Comparison of ENCODE assay signal across 14 cellular contexts in genomic region chr1:187689137-187689536, GRCh38.
A peak's percentile ranks its signal among the peaks of the same experiment; 100 is the strongest.
DNase-seq lines count a peak whose midpoint lies in the region; ATAC-seq and TF ChIP-seq lines count a peak whose summit lies in the region.
"Had no signal": no experiment of that assay in that cellular context is flagged by ENCODE, and none has a peak within 500 bp of the region (broad histone marks: within the 10 kb centered on the region; RNA-seq: fewer than 3 reads in every experiment).

No MANE protein-coding gene starts in this region.

- no peak overlapping the region for H3K27ac ChIP-seq in SJCRH30
- H3K27ac ChIP-seq: colonic mucosa, gastrocnemius medialis, SK-N-MC had no signal

- H3K36me3 ChIP-seq in SJCRH30 = no peaks in the 10 kb centered on the region
- H3K36me3 ChIP-seq: colonic mucosa, gastrocnemius medialis had no signal

- no peaks in the 10 kb centered on the region for H3K27me3 ChIP-seq in SJCRH30
- H3K27me3 ChIP-seq: colonic mucosa, gastrocnemius medialis had no signal

- no peaks in the 10 kb centered on the region for H3K9me3 ChIP-seq in SJCRH30 (replicated peaks)
- H3K9me3 ChIP-seq: Caco-2, colonic mucosa, gastrocnemius medialis had no signal

- in situ Hi-C loops in G401 (cut with HindIII; ENCODE audit: low sequenced_read_pairs) = no loop called here

- peaks cover 4 to 7% of the 10 kb centered on the region in 2 donors for H3K9me3 Mint-ChIP-seq in activated naive CD4-positive, alpha-beta T cell treated with anti-CD3 and anti-CD28 coated beads, Interleukin-2, amount 50 U/mL, for 72 hours

- H3K4me1 ChIP-seq in SJCRH30 = no peaks in the 10 kb centered on the region
- H3K4me1 ChIP-seq: Caco-2, colonic mucosa, gastrocnemius medialis had no signal

- TF ChIP-seq CTCF in choroid plexus epithelial cell (conservative IDR thresholded peaks at IDR 0.05; ENCODE audit: low read depth, low read length) = no peak

- no peak overlapping the region for H3K27ac Mint-ChIP-seq in activated naive CD4-positive, alpha-beta T cell treated with anti-CD3 and anti-CD28 coated beads, Interleukin-2, amount 50 U/mL, for 72 hours
- H3K27ac Mint-ChIP-seq: activated CD4-positive, alpha-beta T cell treated with anti-CD3 and anti-CD28 coated beads, Interleukin-2, amount 10 ng/mL, durations not matched to agents 7 days and 5 days had no signal

- ATAC-seq in activated naive CD4-positive, alpha-beta T cell treated with anti-CD3 and anti-CD28 coated beads, Interleukin-2, amount 50 U/mL, for 72 hours = no peak
- ATAC-seq: gastrocnemius medialis had no signal

- H3K4me3 ChIP-seq in choroid plexus epithelial cell (ENCODE audit: low read depth, low read length) = no peak overlapping the region
- H3K4me3 ChIP-seq in SJCRH30 = no peak overlapping the region
- H3K4me3 ChIP-seq: colonic mucosa, gastrocnemius medialis, SK-N-MC had no signal

- H3K36me3 Mint-ChIP-seq in activated naive CD4-positive, alpha-beta T cell treated with anti-CD3 and anti-CD28 coated beads, Interleukin-2, amount 50 U/mL, for 72 hours = no peaks in the 10 kb centered on the region

- DNase-seq in G401 (ENCODE audit: low spot score) (peak; percentile 19), NCI-H446 (lab: John Stamatoyannopoulos, UW) (peak; percentile 87 to 94), choroid plexus epithelial cell (ENCODE audit: low read depth) (peak; percentile 85), renal cortical epithelial cell (ENCODE audit: low read depth) (peak; percentile 20), epidermal melanocyte (ENCODE audit: insufficient read length, low spot score) (no peak), SJCRH30 (no peak), RKO (ENCODE audit: low spot score) (no peak)
- no peak for DNase-seq in activated naive CD4-positive, alpha-beta T cell treated with anti-CD3 and anti-CD28 coated beads, Interleukin-2, amount 50 U/mL, for 72 hours (ENCODE audit: low spot score in 2 of 2)
- DNase-seq: activated CD4-positive, alpha-beta T cell treated with anti-CD3 and anti-CD28 coated beads, Interleukin-2, amount 10 ng/mL, durations not matched to agents 7 days and 5 days; Caco-2; colonic mucosa; gastrocnemius medialis; NCI-H748 treated with DMSO at 0.1 percent for 48 hours had no signal

Comparison
In these comparisons a context has a peak if more than half of its experiments do, and no peak if none do; other contexts are left out.
1. DNase-seq: peak in G401 (single experiment), NCI-H446 (2 of 2), choroid plexus epithelial cell (single experiment) and renal cortical epithelial cell (single experiment); none in epidermal melanocyte (single experiment), SJCRH30 (0 of 2), activated naive CD4-positive, alpha-beta T cell treated with anti-CD3 and anti-CD28 coated beads, Interleukin-2, amount 50 U/mL, for 72 hours (0 of 2) and RKO (single experiment).